1 cellular context compared by ENCODE assay signal in the genomic region with DNA sequence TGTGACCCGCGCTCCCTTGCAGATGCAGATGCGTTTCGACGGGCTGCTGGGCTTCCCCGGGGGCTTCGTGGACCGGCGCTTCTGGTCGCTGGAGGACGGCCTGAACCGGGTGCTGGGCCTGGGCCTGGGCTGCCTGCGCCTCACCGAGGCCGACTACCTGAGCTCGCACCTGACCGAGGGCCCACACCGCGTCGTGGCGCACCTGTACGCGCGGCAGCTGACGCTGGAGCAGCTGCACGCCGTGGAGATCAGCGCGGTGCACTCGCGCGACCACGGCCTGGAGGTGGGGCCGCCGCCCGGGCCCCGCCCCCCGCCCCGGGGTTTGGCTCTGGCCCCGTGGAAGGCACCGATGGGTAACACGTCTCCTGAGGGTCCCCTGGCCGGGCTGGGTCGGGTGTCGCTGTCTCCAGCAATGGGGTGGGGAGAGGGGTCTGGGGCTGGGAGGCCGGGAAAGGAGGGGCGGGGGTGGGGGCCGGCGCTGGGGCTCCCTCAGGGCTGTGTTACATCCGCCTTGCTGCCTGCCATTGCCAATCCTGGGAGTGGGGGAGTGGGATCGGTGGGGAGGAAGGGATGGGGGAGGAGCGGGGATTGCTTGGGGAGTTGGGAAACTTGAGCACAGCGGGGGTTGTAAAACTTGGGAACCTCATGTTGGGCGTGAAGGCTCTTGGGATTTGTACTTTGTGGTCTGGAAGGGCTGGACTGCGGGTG.
A peak's percentile ranks its signal among the peaks of the same experiment; 100 is the strongest.
TF ChIP-seq lines count a peak whose summit lies in the region.

No MANE protein-coding gene starts in this region.

TF ChIP-seq in H1, 55 proteins besides CTCF, POLR2A, EP300 and RAD21:
- TF ChIP-seq YY1 (IDR thresholded peaks at IDR 0.05; ENCODE audit: low read depth, low read length) = no peak
- peak in 1 of 2 experiments; percentile 7; a peak in 2 of 4 replicates for TF ChIP-seq SIN3A (conservative IDR thresholded peaks at IDR 0.05 in 1 of 2, IDR thresholded peaks at IDR 0.05 in 1 of 2; ENCODE audit: low read depth in 1 of 2, low read length in 2 of 2)
- peak; percentile 63 for TF ChIP-seq KDM4A (IDR thresholded peaks at IDR 0.05; ENCODE audit: low read depth, low read length, severe bottlenecking)
